In genomic region chr1:25760871-25761270, GRCh38 we compare ENCODE assay signal across 1 cellular context.
TF ChIP-seq lines count a peak whose summit lies in the region.

No MANE protein-coding gene starts in this region.

TF ChIP-seq in K562, 482 proteins besides CTCF, POLR2A, EP300 and RAD21 (continued from another document and continues in another):
- TF ChIP-seq NFIX (CRISPR knock-in tag; IDR thresholded peaks at IDR 0.05; ENCODE audit: low read depth) (no peak), HMGN3 (IDR thresholded peaks at IDR 0.05; ENCODE audit: borderline replicate concordance, extremely low read depth, insufficient read length, low read depth, low read length) (peak; percentile 20), FOXP4 (CRISPR knock-in tag; IDR thresholded peaks at IDR 0.05; ENCODE audit: borderline replicate concordance) (no peak), LEF1 (IDR thresholded peaks at IDR 0.05) (no peak; the same call in 1 of the 2 replicates), ZNF436 (CRISPR knock-in tag; IDR thresholded peaks at IDR 0.05) (no peak), KHSRP (IDR thresholded peaks at IDR 0.05) (peak; percentile 23; the same call in 1 of the 2 replicates), RFX7 (CRISPR knock-in tag; IDR thresholded peaks at IDR 0.05) (no peak), MED1 (CRISPR knock-in tag; IDR thresholded peaks at IDR 0.05; ENCODE audit: borderline replicate concordance) (no peak), ETV6 (IDR thresholded peaks at IDR 0.05; ENCODE audit: borderline replicate concordance in 1 of 2, low read depth in 2 of 2, low read length in 1 of 2) (no peak), ETV6 (CRISPR knock-in tag; IDR thresholded peaks at IDR 0.05; ENCODE audit: borderline replicate concordance) (no peak), GABPB1 (CRISPR knock-in tag; IDR thresholded peaks at IDR 0.05) (no peak), NONO (IDR thresholded peaks at IDR 0.05; ENCODE audit: low read depth in 2 of 2, low read length in 1 of 2) (no peak), SIRT6 (IDR thresholded peaks at IDR 0.05; ENCODE audit: low read depth, low read length) (no peak), CBX2 (IDR thresholded peaks at IDR 0.05; ENCODE audit: insufficient read depth, low read length, poor library complexity, severe bottlenecking) (no peak), DLX4 (CRISPR knock-in tag; IDR thresholded peaks at IDR 0.05) (no peak), ZBED1 (IDR thresholded peaks at IDR 0.05) (no peak), SP2 (IDR thresholded peaks at IDR 0.05; ENCODE audit: extremely low read depth, low read depth, low read length, poor library complexity, severe bottlenecking) (no peak), TCF3 (CRISPR knock-in tag; IDR thresholded peaks at IDR 0.05) (peak; percentile 94), PRDM10 (IDR thresholded peaks at IDR 0.05; ENCODE audit: partially characterized antibody) (no peak), CHD7 (IDR thresholded peaks at IDR 0.05; ENCODE audit: low read depth, low read length) (no peak), ATF1 (CRISPR knock-in tag; IDR thresholded peaks at IDR 0.05) (no peak), ATF1 (tag; IDR thresholded peaks at IDR 0.05) (no peak; the same call in 1 of the 2 replicates), XRCC5 (IDR thresholded peaks at IDR 0.05; ENCODE audit: low read depth, low read length) (no peak), ZNF274 (IDR thresholded peaks at IDR 0.05; ENCODE audit: borderline replicate concordance, low read depth, low read length) (0 out of 2 replicates have a peak, but pooled peaks have one; percentile 33), TEAD1 (CRISPR knock-in tag; IDR thresholded peaks at IDR 0.05) (0 out of 4 replicates have a peak, but pooled peaks of 1 of the 2 experiments have one; percentile 52), HNRNPK (IDR thresholded peaks at IDR 0.05; ENCODE audit: low read depth, low read length, poor library complexity, severe bottlenecking) (no peak), SOX6 (IDR thresholded peaks at IDR 0.05) (peak; percentile 91), HDAC2 (IDR thresholded peaks at IDR 0.05) (peak; percentile 94), SMC3 (conservative IDR thresholded peaks at IDR 0.05; ENCODE audit: insufficient read depth, low read depth, low read length) (no peak), HBP1 (CRISPR knock-in tag; IDR thresholded peaks at IDR 0.05) (no peak), CCNT2 (IDR thresholded peaks at IDR 0.05; ENCODE audit: borderline replicate concordance, extremely low read depth, insufficient read length, low read depth, low read length) (peak; percentile 59), ERF (CRISPR knock-in tag; IDR thresholded peaks at IDR 0.05) (no peak), NEUROD1 (IDR thresholded peaks at IDR 0.05; ENCODE audit: borderline replicate concordance, low read depth, low read length, partially characterized antibody) (peak; percentile 6), GTF2B (IDR thresholded peaks at IDR 0.05; ENCODE audit: extremely low read depth, insufficient read length) (no peak), SLC30A9 (CRISPR knock-in tag; IDR thresholded peaks at IDR 0.05) (no peak), ATF7 (IDR thresholded peaks at IDR 0.05) (0 out of 2 replicates have a peak, but pooled peaks have one; percentile 20), IRF1 (CRISPR knock-in tag; IDR thresholded peaks at IDR 0.05; ENCODE audit: borderline replicate concordance) (no peak), ZNF431 (CRISPR knock-in tag; IDR thresholded peaks at IDR 0.05) (no peak), PHTF2 (CRISPR knock-in tag; IDR thresholded peaks at IDR 0.05) (no peak), KDM4B (IDR thresholded peaks at IDR 0.05; ENCODE audit: borderline replicate concordance in 2 of 2, low read depth in 1 of 2) (no peak), ID3 (CRISPR knock-in tag; IDR thresholded peaks at IDR 0.05) (no peak), ID3 (tag; IDR thresholded peaks at IDR 0.05) (no peak), KAT7 (CRISPR knock-in tag; IDR thresholded peaks at IDR 0.05; ENCODE audit: borderline replicate concordance) (no peak)
